ENCODE assay signal across 2 cellular contexts in genomic region chr6:33642897-33643296, GRCh38.
TF ChIP-seq lines count a peak whose summit lies in the region.

No MANE protein-coding gene starts in this region.

TF ChIP-seq in SK-N-SH, 30 proteins besides CTCF, POLR2A, EP300 and RAD21 (continued from another document):
- TF ChIP-seq REST (IDR thresholded peaks at IDR 0.05; ENCODE audit: low read depth, low read length): no peak
- TF ChIP-seq NRF1 (IDR thresholded peaks at IDR 0.05; ENCODE audit: low read depth, low read length): no peak
- TF ChIP-seq TAF1 (IDR thresholded peaks at IDR 0.05; ENCODE audit: borderline replicate concordance, low read depth, low read length): no peak
- TF ChIP-seq GABPA (IDR thresholded peaks at IDR 0.05; ENCODE audit: low read depth): no peak
- TF ChIP-seq JUND (IDR thresholded peaks at IDR 0.05): no peak
- no peak for TF ChIP-seq SIN3A (IDR thresholded peaks at IDR 0.05; ENCODE audit: borderline replicate concordance, low read depth, low read length)

TF ChIP-seq in SK-N-SH treated with all-trans-retinoic acid at 6 μM for 48 hours, 23 proteins besides CTCF, POLR2A, EP300 and RAD21 (continued from another document):
- TF ChIP-seq PATZ1 (CRISPR knock-in tag; IDR thresholded peaks at IDR 0.05; ENCODE audit: borderline replicate concordance): no peak
